ENCODE assay signal across 2 cellular contexts in the genomic region with DNA sequence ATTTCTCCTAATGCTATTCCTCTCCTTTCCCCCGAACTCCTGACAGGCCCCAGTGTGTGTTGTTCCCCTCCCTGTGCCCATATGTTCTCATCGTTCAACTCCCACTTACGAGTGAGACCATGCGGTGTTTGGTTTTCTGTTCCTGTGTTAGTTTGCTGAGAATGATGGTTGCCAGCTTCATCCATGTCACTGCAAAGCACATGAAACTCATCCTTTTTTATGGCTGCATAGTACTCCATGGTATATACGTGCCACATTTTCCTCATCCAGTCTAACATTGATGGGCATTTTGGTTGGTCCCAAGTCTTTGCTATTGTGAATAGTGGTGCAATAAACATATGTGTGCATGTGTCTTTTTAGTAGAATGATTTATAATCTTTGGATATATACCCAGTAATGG. TPM values are rescaled to one million over a fixed set of nuclear protein-coding genes. Genes with fewer than 3 reads are reported as not detected.
"Had no signal": no experiment of that assay in that cellular context is flagged by ENCODE, and none has a peak within 500 bp of the region (broad histone marks: within the 10 kb centered on the region; RNA-seq: fewer than 3 reads in every experiment).

No MANE protein-coding gene starts in this region.

RNA-seq across cellular contexts. Expression of gene WNT16, which starts 38.9 kb away (rescaled TPM):
- total RNA-seq: MCF 10A, NCI-H460 had no signal
